1 cellular context compared by ENCODE assay signal in the genomic region with DNA sequence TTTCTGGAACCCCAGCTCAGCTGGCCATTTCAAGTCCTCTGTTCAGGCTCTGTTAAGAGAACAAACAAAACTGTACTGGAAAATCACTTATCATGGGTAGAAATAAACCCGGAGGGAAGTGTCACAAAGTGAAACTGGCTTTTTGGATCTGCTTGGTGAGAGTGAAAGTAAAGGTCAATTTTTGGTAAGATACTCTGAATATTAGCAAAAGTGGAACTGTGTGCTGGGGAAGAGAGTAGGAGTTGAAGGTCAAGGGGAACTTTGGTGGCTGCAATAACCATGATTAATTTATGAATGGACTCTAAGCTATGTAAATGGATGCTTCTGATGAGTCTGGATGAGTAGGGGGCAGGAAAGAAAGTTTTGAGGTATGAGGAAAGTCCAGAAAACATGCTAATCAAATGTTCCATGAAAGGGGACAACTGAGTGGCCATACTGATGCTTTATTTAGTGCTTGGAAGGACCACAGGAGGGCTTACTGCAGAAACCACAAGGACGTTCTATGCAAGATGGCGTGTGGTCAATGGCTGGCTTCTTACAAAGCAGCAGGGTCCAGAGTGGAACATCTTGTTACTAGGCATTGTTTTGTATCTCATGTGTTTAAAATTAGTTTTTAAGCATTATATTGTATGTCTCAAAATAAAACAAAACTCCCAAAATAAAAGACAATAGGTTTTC.
TF ChIP-seq lines count a peak whose summit lies in the region.

No MANE protein-coding gene starts in this region.

TF ChIP-seq in GM23338, 12 proteins besides CTCF, POLR2A, EP300 and RAD21 (continued from another document):
- TF ChIP-seq, protein P1, sequence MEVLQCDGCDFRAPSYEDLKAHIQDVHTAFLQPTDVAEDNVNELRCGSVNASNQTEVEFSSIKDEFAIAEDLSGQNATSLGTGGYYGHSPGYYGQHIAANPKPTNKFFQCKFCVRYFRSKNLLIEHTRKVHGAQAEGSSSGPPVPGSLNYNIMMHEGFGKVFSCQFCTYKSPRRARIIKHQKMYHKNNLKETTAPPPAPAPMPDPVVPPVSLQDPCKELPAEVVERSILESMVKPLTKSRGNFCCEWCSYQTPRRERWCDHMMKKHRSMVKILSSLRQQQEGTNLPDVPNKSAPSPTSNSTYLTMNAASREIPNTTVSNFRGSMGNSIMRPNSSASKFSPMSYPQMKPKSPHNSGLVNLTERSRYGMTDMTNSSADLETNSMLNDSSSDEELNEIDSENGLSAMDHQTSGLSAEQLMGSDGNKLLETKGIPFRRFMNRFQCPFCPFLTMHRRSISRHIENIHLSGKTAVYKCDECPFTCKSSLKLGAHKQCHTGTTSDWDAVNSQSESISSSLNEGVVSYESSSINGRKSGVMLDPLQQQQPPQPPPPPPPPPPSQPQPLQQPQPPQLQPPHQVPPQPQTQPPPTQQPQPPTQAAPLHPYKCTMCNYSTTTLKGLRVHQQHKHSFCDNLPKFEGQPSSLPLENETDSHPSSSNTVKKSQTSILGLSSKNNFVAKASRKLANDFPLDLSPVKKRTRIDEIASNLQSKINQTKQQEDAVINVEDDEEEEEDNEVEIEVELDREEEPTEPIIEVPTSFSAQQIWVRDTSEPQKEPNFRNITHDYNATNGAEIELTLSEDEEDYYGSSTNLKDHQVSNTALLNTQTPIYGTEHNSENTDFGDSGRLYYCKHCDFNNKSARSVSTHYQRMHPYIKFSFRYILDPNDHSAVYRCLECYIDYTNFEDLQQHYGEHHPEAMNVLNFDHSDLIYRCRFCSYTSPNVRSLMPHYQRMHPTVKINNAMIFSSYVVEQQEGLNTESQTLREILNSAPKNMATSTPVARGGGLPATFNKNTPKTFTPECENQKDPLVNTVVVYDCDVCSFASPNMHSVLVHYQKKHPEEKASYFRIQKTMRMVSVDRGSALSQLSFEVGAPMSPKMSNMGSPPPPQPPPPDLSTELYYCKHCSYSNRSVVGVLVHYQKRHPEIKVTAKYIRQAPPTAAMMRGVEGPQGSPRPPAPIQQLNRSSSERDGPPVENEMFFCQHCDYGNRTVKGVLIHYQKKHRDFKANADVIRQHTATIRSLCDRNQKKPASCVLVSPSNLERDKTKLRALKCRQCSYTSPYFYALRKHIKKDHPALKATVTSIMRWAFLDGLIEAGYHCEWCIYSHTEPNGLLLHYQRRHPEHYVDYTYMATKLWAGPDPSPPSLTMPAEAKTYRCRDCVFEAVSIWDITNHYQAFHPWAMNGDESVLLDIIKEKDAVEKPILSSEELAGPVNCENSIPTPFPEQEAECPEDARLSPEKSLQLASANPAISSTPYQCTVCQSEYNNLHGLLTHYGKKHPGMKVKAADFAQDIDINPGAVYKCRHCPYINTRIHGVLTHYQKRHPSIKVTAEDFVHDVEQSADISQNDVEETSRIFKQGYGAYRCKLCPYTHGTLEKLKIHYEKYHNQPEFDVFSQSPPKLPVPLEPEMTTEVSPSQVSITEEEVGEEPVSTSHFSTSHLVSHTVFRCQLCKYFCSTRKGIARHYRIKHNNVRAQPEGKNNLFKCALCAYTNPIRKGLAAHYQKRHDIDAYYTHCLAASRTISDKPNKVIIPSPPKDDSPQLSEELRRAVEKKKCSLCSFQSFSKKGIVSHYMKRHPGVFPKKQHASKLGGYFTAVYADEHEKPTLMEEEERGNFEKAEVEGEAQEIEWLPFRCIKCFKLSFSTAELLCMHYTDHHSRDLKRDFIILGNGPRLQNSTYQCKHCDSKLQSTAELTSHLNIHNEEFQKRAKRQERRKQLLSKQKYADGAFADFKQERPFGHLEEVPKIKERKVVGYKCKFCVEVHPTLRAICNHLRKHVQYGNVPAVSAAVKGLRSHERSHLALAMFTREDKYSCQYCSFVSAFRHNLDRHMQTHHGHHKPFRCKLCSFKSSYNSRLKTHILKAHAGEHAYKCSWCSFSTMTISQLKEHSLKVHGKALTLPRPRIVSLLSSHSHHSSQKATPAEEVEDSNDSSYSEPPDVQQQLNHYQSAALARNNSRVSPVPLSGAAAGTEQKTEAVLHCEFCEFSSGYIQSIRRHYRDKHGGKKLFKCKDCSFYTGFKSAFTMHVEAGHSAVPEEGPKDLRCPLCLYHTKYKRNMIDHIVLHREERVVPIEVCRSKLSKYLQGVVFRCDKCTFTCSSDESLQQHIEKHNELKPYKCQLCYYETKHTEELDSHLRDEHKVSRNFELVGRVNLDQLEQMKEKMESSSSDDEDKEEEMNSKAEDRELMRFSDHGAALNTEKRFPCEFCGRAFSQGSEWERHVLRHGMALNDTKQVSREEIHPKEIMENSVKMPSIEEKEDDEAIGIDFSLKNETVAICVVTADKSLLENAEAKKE (CRISPR knock-in tag; IDR thresholded peaks at IDR 0.05), result no peak
- TF ChIP-seq NANOG (IDR thresholded peaks at IDR 0.05; ENCODE audit: borderline replicate concordance), result no peak
- TF ChIP-seq EZH2 (IDR thresholded peaks at IDR 0.05; ENCODE audit: low read depth, unreplicated experiment), result no peak
- TF ChIP-seq ZNF114 (CRISPR knock-in tag; IDR thresholded peaks at IDR 0.05), result no peak
- TF ChIP-seq, protein P2, sequence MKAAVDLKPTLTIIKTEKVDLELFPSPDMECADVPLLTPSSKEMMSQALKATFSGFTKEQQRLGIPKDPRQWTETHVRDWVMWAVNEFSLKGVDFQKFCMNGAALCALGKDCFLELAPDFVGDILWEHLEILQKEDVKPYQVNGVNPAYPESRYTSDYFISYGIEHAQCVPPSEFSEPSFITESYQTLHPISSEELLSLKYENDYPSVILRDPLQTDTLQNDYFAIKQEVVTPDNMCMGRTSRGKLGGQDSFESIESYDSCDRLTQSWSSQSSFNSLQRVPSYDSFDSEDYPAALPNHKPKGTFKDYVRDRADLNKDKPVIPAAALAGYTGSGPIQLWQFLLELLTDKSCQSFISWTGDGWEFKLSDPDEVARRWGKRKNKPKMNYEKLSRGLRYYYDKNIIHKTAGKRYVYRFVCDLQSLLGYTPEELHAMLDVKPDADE (IDR thresholded peaks at IDR 0.05), result no peak
- TF ChIP-seq ZNF331 (CRISPR knock-in tag; IDR thresholded peaks at IDR 0.05; ENCODE audit: low read depth), result no peak
- no peak for TF ChIP-seq POLR2AphosphoS5 (IDR thresholded peaks at IDR 0.05; ENCODE audit: low read depth)
- no peak for TF ChIP-seq EZH2phosphoT487 (IDR thresholded peaks at IDR 0.05; ENCODE audit: unreplicated experiment)
- TF ChIP-seq, protein P3, sequence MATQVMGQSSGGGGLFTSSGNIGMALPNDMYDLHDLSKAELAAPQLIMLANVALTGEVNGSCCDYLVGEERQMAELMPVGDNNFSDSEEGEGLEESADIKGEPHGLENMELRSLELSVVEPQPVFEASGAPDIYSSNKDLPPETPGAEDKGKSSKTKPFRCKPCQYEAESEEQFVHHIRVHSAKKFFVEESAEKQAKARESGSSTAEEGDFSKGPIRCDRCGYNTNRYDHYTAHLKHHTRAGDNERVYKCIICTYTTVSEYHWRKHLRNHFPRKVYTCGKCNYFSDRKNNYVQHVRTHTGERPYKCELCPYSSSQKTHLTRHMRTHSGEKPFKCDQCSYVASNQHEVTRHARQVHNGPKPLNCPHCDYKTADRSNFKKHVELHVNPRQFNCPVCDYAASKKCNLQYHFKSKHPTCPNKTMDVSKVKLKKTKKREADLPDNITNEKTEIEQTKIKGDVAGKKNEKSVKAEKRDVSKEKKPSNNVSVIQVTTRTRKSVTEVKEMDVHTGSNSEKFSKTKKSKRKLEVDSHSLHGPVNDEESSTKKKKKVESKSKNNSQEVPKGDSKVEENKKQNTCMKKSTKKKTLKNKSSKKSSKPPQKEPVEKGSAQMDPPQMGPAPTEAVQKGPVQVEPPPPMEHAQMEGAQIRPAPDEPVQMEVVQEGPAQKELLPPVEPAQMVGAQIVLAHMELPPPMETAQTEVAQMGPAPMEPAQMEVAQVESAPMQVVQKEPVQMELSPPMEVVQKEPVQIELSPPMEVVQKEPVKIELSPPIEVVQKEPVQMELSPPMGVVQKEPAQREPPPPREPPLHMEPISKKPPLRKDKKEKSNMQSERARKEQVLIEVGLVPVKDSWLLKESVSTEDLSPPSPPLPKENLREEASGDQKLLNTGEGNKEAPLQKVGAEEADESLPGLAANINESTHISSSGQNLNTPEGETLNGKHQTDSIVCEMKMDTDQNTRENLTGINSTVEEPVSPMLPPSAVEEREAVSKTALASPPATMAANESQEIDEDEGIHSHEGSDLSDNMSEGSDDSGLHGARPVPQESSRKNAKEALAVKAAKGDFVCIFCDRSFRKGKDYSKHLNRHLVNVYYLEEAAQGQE (IDR thresholded peaks at IDR 0.05; ENCODE audit: unreplicated experiment), result no peak
